ENCODE assay signal across 19 cellular contexts in genomic region chr9:70988551-70988950, GRCh38.
DNase-seq lines count a peak whose midpoint lies in the region; ATAC-seq and TF ChIP-seq lines count a peak whose summit lies in the region.
"Had no signal": no experiment of that assay in that cellular context is flagged by ENCODE, and none has a peak within 500 bp of the region (broad histone marks: within the 10 kb centered on the region; RNA-seq: fewer than 3 reads in every experiment).

No MANE protein-coding gene starts in this region.

- H3F3A ChIP-seq in smooth muscle cell (ENCODE audit: low read depth): no peaks in the 10 kb centered on the region

- peaks cover 3% of the 10 kb centered on the region for H3K27me3 Mint-ChIP-seq in activated T-helper 17 cell treated with anti-CD3 and anti-CD28 coated beads, Interleukin-2, amount 50 U/mL, for 72 hours

- no peak overlapping the region for H2AFZ ChIP-seq in smooth muscle cell (ENCODE audit: low read depth)

- no peaks in the 10 kb centered on the region for H3K4me1 Mint-ChIP-seq in activated T-helper 17 cell treated with anti-CD3 and anti-CD28 coated beads, Interleukin-2, amount 50 U/mL, for 72 hours

- H3K4me3 ChIP-seq in adipocyte (ENCODE audit: low read length): peak overlapping the region; percentile 2
- no peak overlapping the region for H3K4me3 ChIP-seq in foreskin fibroblast (ENCODE audit: low read depth in 1 of 2, low read length in 2 of 2)
- no peak overlapping the region for H3K4me3 ChIP-seq in smooth muscle cell
- H3K4me3 ChIP-seq: K562 had no signal

- H3K9ac ChIP-seq in adipocyte (ENCODE audit: low read length) (peak overlapping the region; percentile 54), smooth muscle cell (ENCODE audit: low read depth) (no peak overlapping the region)

- H3K9me3 ChIP-seq in adipocyte (ENCODE audit: control insufficient read depth, low read length) (peaks cover 3% of the 10 kb centered on the region), smooth muscle cell (replicated peaks; ENCODE audit: low read depth) (no peaks in the 10 kb centered on the region)

- H3K36me3 Mint-ChIP-seq in activated T-helper 17 cell treated with anti-CD3 and anti-CD28 coated beads, Interleukin-2, amount 50 U/mL, for 72 hours (ENCODE audit: low read depth): no peaks in the 10 kb centered on the region

- no peak for ATAC-seq in HG02938 (IDR thresholded peaks at IDR 0.05; ENCODE audit: unreplicated experiment)
- ATAC-seq in activated T-helper 17 cell treated with anti-CD3 and anti-CD28 coated beads, Interleukin-2, amount 50 U/mL, for 72 hours (replicated peaks): no peak
- no peak for ATAC-seq in HG02623 (IDR thresholded peaks at IDR 0.05; ENCODE audit: unreplicated experiment)
- ATAC-seq: K562 had no signal

- H3K27ac Mint-ChIP-seq in activated T-helper 17 cell treated with anti-CD3 and anti-CD28 coated beads, Interleukin-2, amount 50 U/mL, for 72 hours: no peak overlapping the region

- H4K20me1 ChIP-seq in smooth muscle cell (ENCODE audit: low read depth): no peaks in the 10 kb centered on the region

- TF ChIP-seq CTCF in foreskin fibroblast (IDR thresholded peaks at IDR 0.05; ENCODE audit: low read depth, low read length): no peak
- TF ChIP-seq CTCF in smooth muscle cell (IDR thresholded peaks at IDR 0.05; ENCODE audit: borderline replicate concordance, insufficient read depth, poor library complexity, severe bottlenecking): no peak

- H3K27me3 ChIP-seq in adipocyte (replicated peaks; ENCODE audit: control insufficient read depth, insufficient read depth, low read length) (no peaks in the 10 kb centered on the region), smooth muscle cell (ENCODE audit: low read depth) (no peaks in the 10 kb centered on the region)

- peak overlapping the region; percentile 40 for H3K4me2 ChIP-seq in smooth muscle cell

- 70% methylated on average over 1 of the region's 1 CpG for WGBS in smooth muscle cell (ENCODE audit: low lambda C conversion rate)

- DNase-seq in EL (peak; percentile 23), adipocyte (ENCODE audit: low read depth) (peak; percentile 62), foreskin fibroblast (peak; percentile 20 to 58), smooth muscle cell (lab: John Stamatoyannopoulos, UW; ENCODE audit: unreplicated experiment) (no peak), NCI-H345 (lab: John Stamatoyannopoulos, UW) (no peak)
- DNase-seq: C1 segment of cervical spinal cord, DND-41, GF-D8, NCI-H1436, NCI-H2029 treated with DMSO at 0.1 percent for 48 hours, NCI-H2171 treated with DMSO at 0.1 percent for 48 hours, NCI-H748 treated with DMSO at 0.1 percent for 48 hours, OCI-M1, RPMI8226, SW 1271 had no signal

- H3K9me3 Mint-ChIP-seq in activated T-helper 17 cell treated with anti-CD3 and anti-CD28 coated beads, Interleukin-2, amount 50 U/mL, for 72 hours: peaks cover 3% of the 10 kb centered on the region

- H3K79me2 ChIP-seq in smooth muscle cell (ENCODE audit: low read depth): no peaks in the 10 kb centered on the region

- H3K4me1 ChIP-seq in adipocyte (ENCODE audit: control insufficient read depth, insufficient read depth, low read length) (peaks cover 15% of the 10 kb centered on the region), smooth muscle cell (ENCODE audit: low read depth) (peaks cover 16% of the 10 kb centered on the region)

- peak overlapping the region; percentile 48 for H3K27ac ChIP-seq in smooth muscle cell (ENCODE audit: low read depth)

- H3K4me3 Mint-ChIP-seq in activated T-helper 17 cell treated with anti-CD3 and anti-CD28 coated beads, Interleukin-2, amount 50 U/mL, for 72 hours: no peak overlapping the region

- H3K36me3 ChIP-seq in adipocyte (ENCODE audit: control insufficient read depth, insufficient read depth, low read length, severe bottlenecking) (no peaks in the 10 kb centered on the region), smooth muscle cell (ENCODE audit: low read depth) (no peaks in the 10 kb centered on the region)

Comparison
In these comparisons a context has a peak if more than half of its experiments do, and no peak if none do; other contexts are left out.
1. DNase-seq: peak in EL (single experiment), adipocyte (single experiment) and foreskin fibroblast (2 of 2); none in smooth muscle cell (single experiment) and NCI-H345 (single experiment).